Comparison of ENCODE assay signal across 29 cellular contexts in the genomic region with DNA sequence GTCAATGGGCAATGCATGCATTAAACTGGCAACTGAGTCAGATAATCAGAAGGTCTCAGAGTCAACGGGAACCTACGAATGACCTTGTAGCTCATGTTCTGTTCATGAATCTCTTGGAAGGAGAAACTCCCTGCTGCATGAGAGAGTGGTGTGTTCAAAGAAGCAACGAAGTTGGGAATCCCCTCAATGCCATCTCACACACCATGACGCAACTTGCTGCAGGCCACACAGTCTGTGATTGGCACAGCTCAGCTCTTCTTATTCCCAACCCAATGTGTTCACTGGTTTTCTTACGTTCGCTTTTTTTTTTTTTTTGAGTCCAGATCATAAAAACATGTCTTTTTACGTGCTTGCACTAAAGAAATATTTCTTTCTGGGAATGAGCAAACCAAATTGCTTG.
"Had no signal": no experiment of that assay in that cellular context is flagged by ENCODE, and none has a peak within 500 bp of the region (broad histone marks: within the 10 kb centered on the region; RNA-seq: fewer than 3 reads in every experiment).

No MANE protein-coding gene starts in this region.

- H3K27me3 Mint-ChIP-seq: activated CD4-positive, alpha-beta T cell treated with anti-CD3 and anti-CD28 coated beads, Interleukin-2, amount 10 ng/mL, durations not matched to agents 24 days and 14 days; activated T-cell treated with anti-CD3 and anti-CD28 coated beads, Interleukin-2, amount 50 U/mL, for 24 hours had no signal

- ATAC-seq: activated CD8-positive, alpha-beta memory T cell treated with anti-CD3 and anti-CD28 coated beads, Interleukin-2, amount 10 ng/mL, durations not matched to agents 7 days and 5 days; WTC11 had no signal

- H3K4me1 Mint-ChIP-seq: activated CD4-positive, alpha-beta T cell treated with anti-CD3 and anti-CD28 coated beads, Interleukin-2, amount 10 ng/mL, durations not matched to agents 24 days and 14 days; activated CD8-positive, alpha-beta memory T cell treated with anti-CD3 and anti-CD28 coated beads, Interleukin-2, amount 10 ng/mL, durations not matched to agents 7 days and 5 days; activated naive CD4-positive, alpha-beta T cell treated with anti-CD3 and anti-CD28 coated beads, Interleukin-2, amount 50 U/mL, for 24 hours had no signal

- H3K27ac Mint-ChIP-seq: activated CD4-positive, alpha-beta T cell treated with anti-CD3 and anti-CD28 coated beads, Interleukin-2, amount 10 ng/mL, durations not matched to agents 24 days and 14 days; activated CD8-positive, alpha-beta memory T cell treated with anti-CD3 and anti-CD28 coated beads, Interleukin-2, amount 10 ng/mL, durations not matched to agents 7 days and 5 days; activated naive CD4-positive, alpha-beta T cell treated with anti-CD3 and anti-CD28 coated beads, Interleukin-2, amount 50 U/mL, for 24 hours; activated T-cell treated with anti-CD3 and anti-CD28 coated beads, Interleukin-2, amount 50 U/mL, for 24 hours; activated T-helper 1 cell treated with anti-CD3 and anti-CD28 coated beads, Interleukin-12 subunit alpha, Interleukin-12 subunit beta, Interleukin-2, Interleukin-4 antibody, amounts not matched to agents 30 ng/mL and 10 ng/mL and 1 ng/mL, durations not matched to agents 14 hours and 24 hours and 36 hours; WTC11 had no signal

- H3K9me3 ChIP-seq: breast epithelium, Peyer's patch, SJCRH30, SK-N-SH had no signal

- H3K4me3 ChIP-seq: breast epithelium, Peyer's patch, SJCRH30 had no signal

- H3K36me3 ChIP-seq: breast epithelium, Peyer's patch, SJCRH30 had no signal

- H3K4me1 ChIP-seq: breast epithelium, SJCRH30 had no signal

- H3K4me3 Mint-ChIP-seq: activated CD4-positive, alpha-beta T cell treated with anti-CD3 and anti-CD28 coated beads, Interleukin-2, amount 10 ng/mL, durations not matched to agents 24 days and 14 days; activated CD8-positive, alpha-beta memory T cell treated with anti-CD3 and anti-CD28 coated beads, Interleukin-2, amount 10 ng/mL, durations not matched to agents 7 days and 5 days; activated naive CD4-positive, alpha-beta T cell treated with anti-CD3 and anti-CD28 coated beads, Interleukin-2, amount 50 U/mL, for 24 hours; activated T-cell treated with anti-CD3 and anti-CD28 coated beads, Interleukin-2, amount 50 U/mL, for 24 hours; activated T-helper 1 cell treated with anti-CD3 and anti-CD28 coated beads, Interleukin-12 subunit alpha, Interleukin-12 subunit beta, Interleukin-2, Interleukin-4 antibody, amounts not matched to agents 30 ng/mL and 10 ng/mL and 1 ng/mL, durations not matched to agents 14 hours and 24 hours and 36 hours; WTC11 had no signal

- H3K9me3 Mint-ChIP-seq: activated T-cell treated with anti-CD3 and anti-CD28 coated beads, Interleukin-2, amount 50 U/mL, for 24 hours had no signal

- H3K36me3 Mint-ChIP-seq: activated CD8-positive, alpha-beta memory T cell treated with anti-CD3 and anti-CD28 coated beads, Interleukin-2, amount 10 ng/mL, durations not matched to agents 7 days and 5 days had no signal

- H3K27ac ChIP-seq: breast epithelium, Peyer's patch, RWPE1, SJCRH30 had no signal

- DNase-seq: activated CD4-positive, alpha-beta T cell treated with anti-CD3 and anti-CD28 coated beads for 1 hour; activated CD4-positive, alpha-beta T cell treated with anti-CD3 and anti-CD28 coated beads, Interleukin-2, amount 10 ng/mL, durations not matched to agents 24 days and 14 days; activated CD4-positive, alpha-beta T cell treated with anti-CD3 and anti-CD28 coated beads, Interleukin-2, amount 50 U/mL, for 48 hours; activated CD8-positive, alpha-beta memory T cell treated with anti-CD3 and anti-CD28 coated beads, Interleukin-2, amount 10 ng/mL, durations not matched to agents 7 days and 5 days; activated effector memory CD4-positive, alpha-beta T cell treated with Interleukin-2 at 50 U/mL for 16 hours; activated naive CD4-positive, alpha-beta T cell; activated T-cell treated with anti-CD3 and anti-CD28 coated beads, Interleukin-2, amount 50 U/mL, for 24 hours; aorta; caudate nucleus; KG1; NCI-H1092; NCI-H1417; NCI-H1694; NCI-H2029; NCI-H2107; NCI-H2171 treated with DMSO at 0.1 percent for 48 hours; NCI-H226; NCI-H526 treated with DMSO at 0.1 percent for 48 hours; NCI-H82; Peyer's patch; Right ventricle myocardium superior; SJCRH30; SK-N-SH; SW 1271 had no signal

- H3K27me3 ChIP-seq: breast epithelium, Peyer's patch, SJCRH30 had no signal
